21 cellular contexts compared by ENCODE assay signal in the genomic region with DNA sequence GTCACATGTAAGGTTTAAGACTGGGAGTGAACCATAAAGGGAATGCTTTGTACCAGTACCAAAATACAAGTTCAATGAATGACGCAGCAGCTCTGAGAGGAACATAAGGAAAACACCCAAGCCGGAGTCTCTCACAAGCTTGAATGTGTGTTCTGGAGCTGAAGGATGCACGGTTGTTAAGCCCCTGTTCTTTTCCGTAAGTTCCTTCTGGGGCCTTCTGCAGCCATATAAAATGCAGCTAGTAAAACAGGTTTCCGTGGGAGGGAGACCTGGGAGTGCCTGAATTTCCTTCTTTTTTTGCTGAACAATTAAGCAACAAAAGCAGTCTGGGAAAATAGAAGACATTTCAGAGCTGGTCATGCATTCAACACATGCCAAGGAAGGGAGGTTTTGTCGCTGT.
DNase-seq lines count a peak whose midpoint lies in the region; ATAC-seq and TF ChIP-seq lines count a peak whose summit lies in the region.
"Had no signal": no experiment of that assay in that cellular context is flagged by ENCODE, and none has a peak within 500 bp of the region (broad histone marks: within the 10 kb centered on the region; RNA-seq: fewer than 3 reads in every experiment).

No MANE protein-coding gene starts in this region.

- H3K27me3 ChIP-seq in PC-3 (ENCODE audit: low read length) (no peaks in the 10 kb centered on the region), thoracic aorta (replicated peaks; ENCODE audit: insufficient read depth) (no peaks in the 10 kb centered on the region)
- H3K27me3 ChIP-seq: BE2C, brain microvascular endothelial cell, testis had no signal

- no peak overlapping the region for H3K4me3 Mint-ChIP-seq in activated CD4-positive, alpha-beta T cell treated with anti-CD3 and anti-CD28 coated beads, Interleukin-2, amount 10 ng/mL, durations not matched to agents 24 days and 14 days

- H3K27ac ChIP-seq in PC-3 (ENCODE audit: low read length) (no peak overlapping the region), thoracic aorta (no peak overlapping the region)
- H3K27ac ChIP-seq: brain microvascular endothelial cell had no signal

- no peaks in the 10 kb centered on the region for H3K9me3 Mint-ChIP-seq in activated CD4-positive, alpha-beta T cell treated with anti-CD3 and anti-CD28 coated beads, Interleukin-2, amount 10 ng/mL, durations not matched to agents 24 days and 14 days
- H3K9me3 Mint-ChIP-seq: activated naive CD4-positive, alpha-beta T cell treated with anti-CD3 and anti-CD28 coated beads, Interleukin-2, amount 50 U/mL, for 72 hours had no signal

- no TSS peak for BruUV-seq in PC-3 (replicated peaks; lab: Mats Ljungman, UMichigan)

- H3K4me3 ChIP-seq in PC-3 (ENCODE audit: low read length) (no peak overlapping the region), fibroblast of villous mesenchyme (ENCODE audit: low read depth, low read length) (no peak overlapping the region), mucosa of descending colon (no peak overlapping the region), thoracic aorta (peak overlapping the region; percentile 44)
- H3K4me3 ChIP-seq: lung, testis had no signal

- DNase-seq in PC-3 (peak; percentile 29), fibroblast of villous mesenchyme (ENCODE audit: low read depth) (peak; percentile 31), mucosa of descending colon (peak in 1 of 3 donors; percentile 66), thoracic aorta (ENCODE audit: low spot score) (no peak), T-helper 1 cell (no peak), HuH-7 (ENCODE audit: low spot score) (no peak), NCI-H1417 treated with DMSO at 0.1 percent for 48 hours (lab: John Stamatoyannopoulos, UW) (no peak)
- DNase-seq in activated CD4-positive, alpha-beta T cell treated with anti-CD3 and anti-CD28 coated beads, Interleukin-2, amount 10 ng/mL, durations not matched to agents 24 days and 14 days, result no peak
- DNase-seq: activated CD4-positive, alpha-beta T cell treated with anti-CD3 and anti-CD28 coated beads, Interleukin-2, amount 50 U/mL, for 48 hours; activated T-cell treated with anti-CD3 and anti-CD28 coated beads, Interleukin-2, amount 50 U/mL, for 1 hour; BE2C; brain microvascular endothelial cell; DMS 273 treated with DMSO at 0.1 percent for 48 hours; NCI-H2081; NCI-H526; stimulated activated CD4-positive, alpha-beta T cell treated with anti-CD3 and anti-CD28 coated beads, Interleukin-4, amount 100 ng/mL, for 24 hours; stimulated activated CD8-positive, alpha-beta memory T cell treated with anti-CD3 and anti-CD28 coated beads, Interleukin-4, amount 100 ng/mL, for 48 hours; testis had no signal

- no peaks in the 10 kb centered on the region for H3K79me2 ChIP-seq in PC-3 (ENCODE audit: low read length)

- intact Hi-C loops in PC-3 (cut with micrococcal nuclease) (no loop called here), mucosa of descending colon (cut with DNase I, micrococcal nuclease) (no loop called here)
- intact Hi-C loops in activated CD4-positive, alpha-beta T cell treated with anti-CD3 and anti-CD28 coated beads, Interleukin-2, amount 10 ng/mL, durations not matched to agents 24 days and 14 days (cut with micrococcal nuclease), result no loop called here

- H3K36me3 ChIP-seq in PC-3 (ENCODE audit: low read depth, low read length) (no peaks in the 10 kb centered on the region), mucosa of descending colon (ENCODE audit: low read depth) (no peaks in the 10 kb centered on the region), thoracic aorta (no peaks in the 10 kb centered on the region)
- H3K36me3 ChIP-seq: BE2C, brain microvascular endothelial cell had no signal

- H4K20me1 ChIP-seq in PC-3 (ENCODE audit: low read length), result no peaks in the 10 kb centered on the region

- H3K27ac Mint-ChIP-seq in activated CD4-positive, alpha-beta T cell treated with anti-CD3 and anti-CD28 coated beads, Interleukin-2, amount 10 ng/mL, durations not matched to agents 24 days and 14 days, result no peak overlapping the region
- H3K27ac Mint-ChIP-seq: activated naive CD4-positive, alpha-beta T cell treated with anti-CD3 and anti-CD28 coated beads, Interleukin-2, amount 50 U/mL, for 72 hours had no signal

- no peaks in the 10 kb centered on the region for H3K4me1 Mint-ChIP-seq in activated CD4-positive, alpha-beta T cell treated with anti-CD3 and anti-CD28 coated beads, Interleukin-2, amount 10 ng/mL, durations not matched to agents 24 days and 14 days

- H3K27me3 Mint-ChIP-seq in activated CD4-positive, alpha-beta T cell treated with anti-CD3 and anti-CD28 coated beads, Interleukin-2, amount 10 ng/mL, durations not matched to agents 24 days and 14 days, result no peaks in the 10 kb centered on the region

- H3K9me2 ChIP-seq in PC-3 (replicated peaks; ENCODE audit: low read length), result no peaks in the 10 kb centered on the region

- ATAC-seq in PC-3 (no peak), mucosa of descending colon (peak; percentile 95), thoracic aorta (ENCODE audit: insufficient number of reproducible peaks, low FRiP score, low read depth) (no peak)
- ATAC-seq: activated naive CD4-positive, alpha-beta T cell treated with anti-CD3 and anti-CD28 coated beads, Interleukin-2, amount 50 U/mL, for 72 hours; sciatic nerve had no signal

- no peaks in the 10 kb centered on the region for H3K36me3 Mint-ChIP-seq in activated CD4-positive, alpha-beta T cell treated with anti-CD3 and anti-CD28 coated beads, Interleukin-2, amount 10 ng/mL, durations not matched to agents 24 days and 14 days (ENCODE audit: low read depth)
- H3K36me3 Mint-ChIP-seq: activated naive CD4-positive, alpha-beta T cell treated with anti-CD3 and anti-CD28 coated beads, Interleukin-2, amount 50 U/mL, for 72 hours had no signal

- CTCF ChIA-PET in PC-3 (lab: Charles Lee), result no interaction called here

- H3K9ac ChIP-seq in PC-3 (ENCODE audit: low read length), result no peak overlapping the region

- H3F3A ChIP-seq in PC-3 (ENCODE audit: low read length, unreplicated experiment), result no peaks in the 10 kb centered on the region

- POLR2A ChIA-PET in PC-3 (lab: Charles Lee; ENCODE audit: unreplicated experiment), result interaction anchor here (0.7 kb wide), 1 partner anchor 51 kb away, joined by 3 read pairs; no protein-coding TSS in a partner anchor

- peak overlapping the region; percentile 31 for H2AFZ ChIP-seq in PC-3 (ENCODE audit: low read length)

- TF ChIP-seq CTCF in PC-3 (conservative IDR thresholded peaks at IDR 0.05; ENCODE audit: low read depth, low read length) (no peak), fibroblast of villous mesenchyme (IDR thresholded peaks at IDR 0.05; ENCODE audit: insufficient read depth, low read depth, low read length) (no peak), mucosa of descending colon (IDR thresholded peaks at IDR 0.05) (no peak), thoracic aorta (IDR thresholded peaks at IDR 0.05) (no peak)

- H3K4me1 ChIP-seq in PC-3 (ENCODE audit: insufficient read depth, low read length) (0 out of 2 replicates have a peak, but pooled peaks cover 7% of the 10 kb centered on the region), mucosa of descending colon (ENCODE audit: low read depth) (peaks cover 14% of the 10 kb centered on the region), thoracic aorta (ENCODE audit: control insufficient read depth in 1 of 2, low read depth in 2 of 2) (peaks cover 6 to 35% of the 10 kb centered on the region in 2 donors)
- H3K4me1 ChIP-seq: BE2C, testis had no signal

- H3K9me3 ChIP-seq in PC-3 (ENCODE audit: low read length), result no peaks in the 10 kb centered on the region
- no peaks in the 10 kb centered on the region for H3K9me3 ChIP-seq in mucosa of descending colon
- H3K9me3 ChIP-seq in thoracic aorta, result no peaks in the 10 kb centered on the region
- H3K9me3 ChIP-seq: BE2C, testis had no signal

- no peak overlapping the region for H3K4me2 ChIP-seq in PC-3 (ENCODE audit: low read length)

Comparison
In these comparisons a context has a peak if more than half of its experiments do, and no peak if none do; other contexts are left out.
1. DNase-seq: peak in PC-3 (single experiment) and fibroblast of villous mesenchyme (single experiment); none in thoracic aorta (single experiment), T-helper 1 cell (0 of 5), HuH-7 (single experiment), activated CD4-positive, alpha-beta T cell treated with anti-CD3 and anti-CD28 coated beads, Interleukin-2, amount 10 ng/mL, durations not matched to agents 24 days and 14 days (single experiment) and NCI-H1417 treated with DMSO at 0.1 percent for 48 hours (single experiment).